In genomic region chr7:3994764-3995163, GRCh38 we compare ENCODE assay signal across 16 cellular contexts.
DNase-seq lines count a peak whose midpoint lies in the region; ATAC-seq and TF ChIP-seq lines count a peak whose summit lies in the region.
"Had no signal": no experiment of that assay in that cellular context is flagged by ENCODE, and none has a peak within 500 bp of the region (broad histone marks: within the 10 kb centered on the region; RNA-seq: fewer than 3 reads in every experiment).

No MANE protein-coding gene starts in this region.

- TF ChIP-seq CTCF in H9 (conservative IDR thresholded peaks at IDR 0.05) (no peak), glutamatergic neuron (IDR thresholded peaks at IDR 0.05; ENCODE audit: partially characterized antibody, unreplicated experiment) (no peak)

- H2AFZ ChIP-seq in H9 (ENCODE audit: low read length): no peak overlapping the region

- H3K27ac ChIP-seq in H9 (ENCODE audit: insufficient read length, low read depth, low read length): no peak overlapping the region
- H3K27ac ChIP-seq: BLaER1 had no signal

- H3K14ac ChIP-seq in H9 (ENCODE audit: insufficient read depth, low read length): no peak overlapping the region

- no peak overlapping the region for H2BK12ac ChIP-seq in H9 (ENCODE audit: insufficient read length, low read depth, low read length)

- no peak overlapping the region for H4K91ac ChIP-seq in H9 (ENCODE audit: insufficient read length, low read depth, low read length)

- no peaks in the 10 kb centered on the region for H3K36me3 Mint-ChIP-seq in activated CD4-positive, alpha-beta T cell treated with anti-CD3 and anti-CD28 coated beads, Interleukin-2, amount 10 ng/mL, durations not matched to agents 24 days and 14 days (ENCODE audit: low read depth)
- H3K36me3 Mint-ChIP-seq in H9 (ENCODE audit: insufficient read depth in 1 of 3, low read depth in 3 of 3) (peaks cover 0 to 1% (median 1%) of the 10 kb centered on the region in 3 experiments; a peak in 4 of 7 replicates), glutamatergic neuron (ENCODE audit: unreplicated experiment) (peaks cover 39% of the 10 kb centered on the region)
- no peaks in the 10 kb centered on the region for H3K36me3 Mint-ChIP-seq in T-helper 2 cell treated with Interferon-gamma antibody and Interleukin-4, amounts not matched to agents 5 μg/mL and 100 μg/mL, for 36 hours (ENCODE audit: low read depth)
- H3K36me3 Mint-ChIP-seq: CD14-positive monocyte; CD4-positive, alpha-beta memory T cell; CD4-positive, CD25-positive, alpha-beta regulatory T cell; CD8-positive, alpha-beta memory T cell had no signal

- H3K79me1 ChIP-seq in H9 (ENCODE audit: insufficient read depth, low read depth, low read length, poor library complexity, severe bottlenecking): no peaks in the 10 kb centered on the region

- DNase-seq in activated CD4-positive, alpha-beta T cell treated with anti-CD3 and anti-CD28 coated beads, Interleukin-2, amount 10 ng/mL, durations not matched to agents 24 days and 14 days: peak; percentile 51
- no peak for DNase-seq in activated CD4-positive, alpha-beta T cell treated with anti-CD3 and anti-CD28 coated beads, Interleukin-2, amount 50 U/mL, for 1 hour
- no peak for DNase-seq in H9
- no peak for DNase-seq in glutamatergic neuron
- no peak for DNase-seq in T-helper 2 cell treated with Interferon-gamma antibody and Interleukin-4, amounts not matched to agents 5 μg/mL and 100 μg/mL, for 36 hours (ENCODE audit: low spot score)
- DNase-seq: BE2C; C1 segment of cervical spinal cord; CD4-positive, alpha-beta memory T cell; CD4-positive, CD25-positive, alpha-beta regulatory T cell; CD8-positive, alpha-beta memory T cell; COR-L47; DMS79 treated with DMSO at 0.1 percent for 48 hours; GF-D8 had no signal

- no peak overlapping the region for H3K56ac ChIP-seq in H9 (ENCODE audit: insufficient read length, low read depth, low read length)

- no peak overlapping the region for H3K27ac Mint-ChIP-seq in activated CD4-positive, alpha-beta T cell treated with anti-CD3 and anti-CD28 coated beads, Interleukin-2, amount 10 ng/mL, durations not matched to agents 24 days and 14 days
- H3K27ac Mint-ChIP-seq in H9 (peak overlapping the region in 2 of 3 experiments; percentile 14 to 26; a peak in 1 of 7 replicates), glutamatergic neuron (ENCODE audit: unreplicated experiment) (peak overlapping the region; percentile 15)
- no peak overlapping the region for H3K27ac Mint-ChIP-seq in T-helper 2 cell treated with Interferon-gamma antibody and Interleukin-4, amounts not matched to agents 5 μg/mL and 100 μg/mL, for 36 hours
- H3K27ac Mint-ChIP-seq: CD14-positive monocyte; CD4-positive, alpha-beta memory T cell; CD4-positive, CD25-positive, alpha-beta regulatory T cell; CD8-positive, alpha-beta memory T cell had no signal

- no peak for ATAC-seq in GM19395 (IDR thresholded peaks at IDR 0.05; ENCODE audit: unreplicated experiment)

- no peaks in the 10 kb centered on the region for H4K20me1 ChIP-seq in H9 (ENCODE audit: control insufficient read depth, insufficient read depth, insufficient read length)
- H4K20me1 ChIP-seq: BLaER1 had no signal

- H2AK5ac ChIP-seq in H9 (ENCODE audit: insufficient read length, low read length): no peak overlapping the region

- H3K9me3 Mint-ChIP-seq in activated CD4-positive, alpha-beta T cell treated with anti-CD3 and anti-CD28 coated beads, Interleukin-2, amount 10 ng/mL, durations not matched to agents 24 days and 14 days: no peaks in the 10 kb centered on the region
- no peaks in the 10 kb centered on the region; a peak in 3 of 5 replicates for H3K9me3 Mint-ChIP-seq in H9
- peaks cover 42% of the 10 kb centered on the region for H3K9me3 Mint-ChIP-seq in glutamatergic neuron (ENCODE audit: unreplicated experiment)
- no peaks in the 10 kb centered on the region for H3K9me3 Mint-ChIP-seq in T-helper 2 cell treated with Interferon-gamma antibody and Interleukin-4, amounts not matched to agents 5 μg/mL and 100 μg/mL, for 36 hours
- H3K9me3 Mint-ChIP-seq: CD4-positive, alpha-beta memory T cell; CD4-positive, CD25-positive, alpha-beta regulatory T cell; CD8-positive, alpha-beta memory T cell had no signal

- no peak overlapping the region for H3K18ac ChIP-seq in H9 (ENCODE audit: insufficient read length, low read depth, low read length)

- no peaks in the 10 kb centered on the region for H3K79me2 ChIP-seq in H9 (ENCODE audit: insufficient read depth, low read length)

- H3K4ac ChIP-seq in H9 (ENCODE audit: low read depth, low read length): no peak overlapping the region

- no peak overlapping the region for H3T11ph ChIP-seq in H9 (ENCODE audit: low read length)

- no peaks in the 10 kb centered on the region for H3K4me1 Mint-ChIP-seq in activated CD4-positive, alpha-beta T cell treated with anti-CD3 and anti-CD28 coated beads, Interleukin-2, amount 10 ng/mL, durations not matched to agents 24 days and 14 days
- H3K4me1 Mint-ChIP-seq in H9 (peaks cover 17 to 18% of the 10 kb centered on the region in 2 experiments), glutamatergic neuron (ENCODE audit: low read depth, unreplicated experiment) (peaks cover 13% of the 10 kb centered on the region)
- H3K4me1 Mint-ChIP-seq in T-helper 2 cell treated with Interferon-gamma antibody and Interleukin-4, amounts not matched to agents 5 μg/mL and 100 μg/mL, for 36 hours (ENCODE audit: low read depth): no peaks in the 10 kb centered on the region
- H3K4me1 Mint-ChIP-seq: CD14-positive monocyte; CD4-positive, alpha-beta memory T cell; CD4-positive, CD25-positive, alpha-beta regulatory T cell; CD8-positive, alpha-beta memory T cell had no signal

- H2BK20ac ChIP-seq in H9 (ENCODE audit: low read depth, low read length, poor library complexity, severe bottlenecking): no peak overlapping the region

- H3K27me3 Mint-ChIP-seq in activated CD4-positive, alpha-beta T cell treated with anti-CD3 and anti-CD28 coated beads, Interleukin-2, amount 10 ng/mL, durations not matched to agents 24 days and 14 days: no peaks in the 10 kb centered on the region
- H3K27me3 Mint-ChIP-seq in H9 (ENCODE audit: low read depth): no peaks in the 10 kb centered on the region; the same call in 1 of the 2 replicates
- H3K27me3 Mint-ChIP-seq in glutamatergic neuron (ENCODE audit: unreplicated experiment): peaks cover 24% of the 10 kb centered on the region
- no peaks in the 10 kb centered on the region for H3K27me3 Mint-ChIP-seq in T-helper 2 cell treated with Interferon-gamma antibody and Interleukin-4, amounts not matched to agents 5 μg/mL and 100 μg/mL, for 36 hours (ENCODE audit: low read depth)

- no peak overlapping the region for H2BK120ac ChIP-seq in H9 (ENCODE audit: low read depth, low read length, poor library complexity, severe bottlenecking)

- no peak overlapping the region for H2BK15ac ChIP-seq in H9 (ENCODE audit: low read depth, low read length)

- H3K27me3 ChIP-seq in H9 (ENCODE audit: insufficient read depth, low read length): no peaks in the 10 kb centered on the region
- H3K27me3 ChIP-seq: BE2C, BLaER1 had no signal

- no peak overlapping the region for H3K9ac ChIP-seq in H9 (ENCODE audit: extremely low read depth, insufficient read length, low read length)
- H3K9ac ChIP-seq: BLaER1 had no signal

- no peak overlapping the region for H4K8ac ChIP-seq in H9 (replicated peaks; ENCODE audit: insufficient read length, low read depth, low read length)

- no peaks in the 10 kb centered on the region; the same call in 1 of the 2 replicates for H3K4me1 ChIP-seq in H9 (ENCODE audit: insufficient read depth, low read length)
- H3K4me1 ChIP-seq: BE2C, BLaER1 had no signal

- H3K4me3 Mint-ChIP-seq in activated CD4-positive, alpha-beta T cell treated with anti-CD3 and anti-CD28 coated beads, Interleukin-2, amount 10 ng/mL, durations not matched to agents 24 days and 14 days: no peak overlapping the region
- H3K4me3 Mint-ChIP-seq in H9: no peak overlapping the region
- H3K4me3 Mint-ChIP-seq in glutamatergic neuron (ENCODE audit: unreplicated experiment): no peak overlapping the region
- no peak overlapping the region for H3K4me3 Mint-ChIP-seq in T-helper 2 cell treated with Interferon-gamma antibody and Interleukin-4, amounts not matched to agents 5 μg/mL and 100 μg/mL, for 36 hours
- H3K4me3 Mint-ChIP-seq: CD14-positive monocyte; CD4-positive, alpha-beta memory T cell; CD4-positive, CD25-positive, alpha-beta regulatory T cell; CD8-positive, alpha-beta memory T cell had no signal

- H3K9me3 ChIP-seq in H9 (ENCODE audit: control insufficient read depth, low read depth, low read length): no peaks in the 10 kb centered on the region
- H3K9me3 ChIP-seq: BE2C had no signal

- no peak overlapping the region for H3K23ac ChIP-seq in H9 (ENCODE audit: insufficient read length, low read depth, low read length)

- H4K5ac ChIP-seq in H9 (ENCODE audit: insufficient read length, low read depth, low read length): no peak overlapping the region

- no peak overlapping the region for H2BK5ac ChIP-seq in H9 (ENCODE audit: insufficient read length, low read length)

- H3K4me2 ChIP-seq in H9 (ENCODE audit: insufficient read depth, insufficient read length, low read length): no peak overlapping the region
- H3K4me2 ChIP-seq: BLaER1 had no signal

- no peaks in the 10 kb centered on the region for H3K23me2 ChIP-seq in H9 (ENCODE audit: insufficient read length, low read depth, low read length, poor library complexity, severe bottlenecking)

- no CpG with 5 or more reads among the region's 5 CpGs for WGBS in H9 (ENCODE audit: extremely low coverage, insufficient read length, low lambda C conversion rate)

- intact Hi-C loops in activated CD4-positive, alpha-beta T cell treated with anti-CD3 and anti-CD28 coated beads, Interleukin-2, amount 10 ng/mL, durations not matched to agents 24 days and 14 days (cut with micrococcal nuclease): no loop called here

Comparison
In these comparisons a context has a peak if more than half of its experiments do, and no peak if none do; other contexts are left out.
1. H3K27ac Mint-ChIP-seq: peak in H9 (2 of 3) and glutamatergic neuron (single experiment); none in activated CD4-positive, alpha-beta T cell treated with anti-CD3 and anti-CD28 coated beads, Interleukin-2, amount 10 ng/mL, durations not matched to agents 24 days and 14 days (single experiment) and T-helper 2 cell treated with Interferon-gamma antibody and Interleukin-4, amounts not matched to agents 5 μg/mL and 100 μg/mL, for 36 hours (single experiment).